1 cellular context compared by ENCODE assay signal in genomic region chr14:95561001-95561412, GRCh38.
TF ChIP-seq lines count a peak whose summit lies in the region.

No MANE protein-coding gene starts in this region.

TF ChIP-seq in K562, 482 proteins besides CTCF, POLR2A, EP300 and RAD21 (continued from another document):
- TF ChIP-seq ZFP36 (IDR thresholded peaks at IDR 0.05; ENCODE audit: low read depth, low read length, partially characterized antibody) = no peak
- TF ChIP-seq RAD51 (IDR thresholded peaks at IDR 0.05; ENCODE audit: borderline replicate concordance, low read depth) = no peak
- no peak for TF ChIP-seq GTF2A2 (tag; IDR thresholded peaks at IDR 0.05)
- TF ChIP-seq, protein P1, sequence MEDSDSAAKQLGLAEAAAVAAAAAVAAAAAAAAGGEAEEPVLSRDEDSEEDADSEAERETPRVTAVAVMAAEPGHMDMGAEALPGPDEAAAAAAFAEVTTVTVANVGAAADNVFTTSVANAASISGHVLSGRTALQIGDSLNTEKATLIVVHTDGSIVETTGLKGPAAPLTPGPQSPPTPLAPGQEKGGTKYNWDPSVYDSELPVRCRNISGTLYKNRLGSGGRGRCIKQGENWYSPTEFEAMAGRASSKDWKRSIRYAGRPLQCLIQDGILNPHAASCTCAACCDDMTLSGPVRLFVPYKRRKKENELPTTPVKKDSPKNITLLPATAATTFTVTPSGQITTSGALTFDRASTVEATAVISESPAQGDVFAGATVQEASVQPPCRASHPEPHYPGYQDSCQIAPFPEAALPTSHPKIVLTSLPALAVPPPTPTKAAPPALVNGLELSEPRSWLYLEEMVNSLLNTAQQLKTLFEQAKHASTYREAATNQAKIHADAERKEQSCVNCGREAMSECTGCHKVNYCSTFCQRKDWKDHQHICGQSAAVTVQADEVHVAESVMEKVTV (CRISPR knock-in tag; IDR thresholded peaks at IDR 0.05) = peak; percentile 68; the same call in 1 of the 2 replicates
- peak; percentile 18; the same call in 1 of the 2 replicates for TF ChIP-seq KLF16 (IDR thresholded peaks at IDR 0.05)
- TF ChIP-seq ZNF75A (CRISPR knock-in tag; IDR thresholded peaks at IDR 0.05) = no peak
- 0 out of 2 replicates have a peak, but pooled peaks have one; percentile 18 for TF ChIP-seq XRCC5 (IDR thresholded peaks at IDR 0.05; ENCODE audit: low read depth, low read length)
- peak; percentile 58; the same call in 1 of the 2 replicates for TF ChIP-seq ZEB2 (IDR thresholded peaks at IDR 0.05)
- 0 out of 2 replicates have a peak, but pooled peaks have one; percentile 25 for TF ChIP-seq ZNF24 (IDR thresholded peaks at IDR 0.05)
- peak; percentile 43; the same call in 1 of the 2 replicates for TF ChIP-seq JUND (IDR thresholded peaks at IDR 0.05; ENCODE audit: borderline replicate concordance, low read depth, low read length)
- TF ChIP-seq JUND (tag; IDR thresholded peaks at IDR 0.05; ENCODE audit: borderline replicate concordance, low read depth, low read length) = no peak
- peak; percentile 55; the same call in 1 of the 2 replicates for TF ChIP-seq CTBP1 (IDR thresholded peaks at IDR 0.05; ENCODE audit: borderline replicate concordance)
- TF ChIP-seq NKRF (IDR thresholded peaks at IDR 0.05; ENCODE audit: borderline replicate concordance) = no peak
- no peak for TF ChIP-seq NR2C1 (IDR thresholded peaks at IDR 0.05)
- TF ChIP-seq NR2C1 (tag; IDR thresholded peaks at IDR 0.05) = no peak
- peak in 1 of 2 experiments; percentile 55; a peak in 1 of 4 replicates for TF ChIP-seq RCOR1 (IDR thresholded peaks at IDR 0.05; ENCODE audit: borderline replicate concordance in 1 of 2, low read depth in 2 of 2, low read length in 2 of 2)
- TF ChIP-seq CREM (IDR thresholded peaks at IDR 0.05; ENCODE audit: low read depth) = peak; percentile 38; the same call in 1 of the 2 replicates
- TF ChIP-seq, protein P2, sequence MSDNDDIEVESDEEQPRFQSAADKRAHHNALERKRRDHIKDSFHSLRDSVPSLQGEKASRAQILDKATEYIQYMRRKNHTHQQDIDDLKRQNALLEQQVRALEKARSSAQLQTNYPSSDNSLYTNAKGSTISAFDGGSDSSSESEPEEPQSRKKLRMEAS (CRISPR knock-in tag; IDR thresholded peaks at IDR 0.05) = peak; percentile 22; the same call in 1 of the 2 replicates
- peak; percentile 44; the same call in 1 of the 2 replicates for TF ChIP-seq STAG1 (CRISPR knock-in tag; IDR thresholded peaks at IDR 0.05; ENCODE audit: borderline replicate concordance)
TF ChIP-seq in K562: peak in this region for 18.
